ENCODE assay signal across 8 cellular contexts in genomic region chr5:141521244-141521781, GRCh38. TPM values are rescaled to one million over a fixed set of nuclear protein-coding genes. Genes with fewer than 3 reads are reported as not detected.
DNase-seq lines count a peak whose midpoint lies in the region; ATAC-seq lines count a peak whose summit lies in the region.

No MANE protein-coding gene starts in this region.

- no peaks in the 10 kb centered on the region for H3K27me3 ChIP-seq in right cardiac atrium (ENCODE audit: control insufficient read depth, insufficient read depth)
- no peaks in the 10 kb centered on the region for H3K27me3 ChIP-seq in skeletal muscle satellite cell (ENCODE audit: control insufficient read depth, insufficient read depth, low read length)

- H3K4me1 ChIP-seq in right cardiac atrium (ENCODE audit: control insufficient read depth, insufficient read depth, low read length), result peaks cover 15% of the 10 kb centered on the region
- peaks cover 90% of the 10 kb centered on the region for H3K4me1 ChIP-seq in skeletal muscle satellite cell (ENCODE audit: control insufficient read depth, insufficient read depth, low read length)

- H3K9ac ChIP-seq in skeletal muscle satellite cell (ENCODE audit: low read depth, low read length), result peak overlapping the region; percentile 69

- ATAC-seq in right cardiac atrium, result peak; percentile 81 to 93
- ATAC-seq in HG02623 (IDR thresholded peaks at IDR 0.05; ENCODE audit: unreplicated experiment), result no peak
- no peak for ATAC-seq in GM21367 (IDR thresholded peaks at IDR 0.05; ENCODE audit: unreplicated experiment)

- DNase-seq in Ammon's horn (ENCODE audit: low spot score) (peak; percentile 91), LoVo (ENCODE audit: low spot score) (peak; percentile 96), amniotic epithelial cell (ENCODE audit: low read depth) (peak; percentile 99), right cardiac atrium (peak in 1 of 3 donors; percentile 66), DMS79 (lab: John Stamatoyannopoulos, UW) (no peak)

- H3K36me3 ChIP-seq in skeletal muscle satellite cell (ENCODE audit: insufficient read depth, low read length), result peaks cover 14% of the 10 kb centered on the region

- intact Hi-C loops in right cardiac atrium (cut with DNase I), result loop anchor here (5.0 to 10.0 kb wide), 5 partner anchors 44 to 107 kb away; partner anchors contain the start of genes PCDHGA11 (in 2 of the 4), PCDHGC3 (in 2 of the 4), PCDHGA10 (in 1 of the 4) and PCDHGA12 (in 1 of the 4)

- H3K4me2 ChIP-seq in skeletal muscle satellite cell (ENCODE audit: low read length), result peak overlapping the region; percentile 57

- no peak overlapping the region for H3K4me3 ChIP-seq in right cardiac atrium (ENCODE audit: low read length)
- no peak overlapping the region for H3K4me3 ChIP-seq in skeletal muscle satellite cell (ENCODE audit: low read length)

- 25% methylated on average over 2 of the region's 2 CpGs for WGBS in right cardiac atrium

- H3K27ac ChIP-seq in right cardiac atrium (ENCODE audit: low read length), result peak overlapping the region; percentile 95

- H3K9me3 ChIP-seq in right cardiac atrium (ENCODE audit: control insufficient read depth, low read length) (no peaks in the 10 kb centered on the region), skeletal muscle satellite cell (replicated peaks; ENCODE audit: low read length) (no peaks in the 10 kb centered on the region)

RNA-seq across cellular contexts. Expression of gene PCDHGC5, which starts 32.4 kb away (rescaled TPM):
- 1 to 10 TPM; 1.4 to 2.3 (median 1.9) TPM for total RNA-seq in right cardiac atrium
- polyA plus RNA-seq in right cardiac atrium, result 1.4 TPM
- total RNA-seq in skeletal muscle satellite cell (2012; rRNA removed), result 2.0 and 3.3 TPM in 2 replicates

RNA-seq across cellular contexts. Expression of gene PCDHGC4, which starts 36.5 kb away (rescaled TPM):
- 1 to 10 TPM; 1.4 to 2.3 (median 1.8) TPM for total RNA-seq in right cardiac atrium
- polyA plus RNA-seq in right cardiac atrium, result 1.3 TPM
- 1.1 and 1.3 TPM in 2 replicates for total RNA-seq in skeletal muscle satellite cell (2012; rRNA removed)

RNA-seq across cellular contexts. Expression of gene PCDHGC3, which starts 45.5 kb away (rescaled TPM):
- total RNA-seq in right cardiac atrium, result 10 to 100 TPM; 19.6 to 42.5 (median 33.5) TPM
- 35.5 TPM for polyA plus RNA-seq in right cardiac atrium
- total RNA-seq in skeletal muscle satellite cell (2012; rRNA removed), result 30.9 and 44.6 TPM in 2 replicates

Comparison
In these comparisons a context has a peak if more than half of its experiments do, and no peak if none do; other contexts are left out.
1. ATAC-seq: peak in right cardiac atrium (2 of 2); none in HG02623 (single experiment) and GM21367 (single experiment).